1 cellular context compared by ENCODE assay signal in the genomic region with DNA sequence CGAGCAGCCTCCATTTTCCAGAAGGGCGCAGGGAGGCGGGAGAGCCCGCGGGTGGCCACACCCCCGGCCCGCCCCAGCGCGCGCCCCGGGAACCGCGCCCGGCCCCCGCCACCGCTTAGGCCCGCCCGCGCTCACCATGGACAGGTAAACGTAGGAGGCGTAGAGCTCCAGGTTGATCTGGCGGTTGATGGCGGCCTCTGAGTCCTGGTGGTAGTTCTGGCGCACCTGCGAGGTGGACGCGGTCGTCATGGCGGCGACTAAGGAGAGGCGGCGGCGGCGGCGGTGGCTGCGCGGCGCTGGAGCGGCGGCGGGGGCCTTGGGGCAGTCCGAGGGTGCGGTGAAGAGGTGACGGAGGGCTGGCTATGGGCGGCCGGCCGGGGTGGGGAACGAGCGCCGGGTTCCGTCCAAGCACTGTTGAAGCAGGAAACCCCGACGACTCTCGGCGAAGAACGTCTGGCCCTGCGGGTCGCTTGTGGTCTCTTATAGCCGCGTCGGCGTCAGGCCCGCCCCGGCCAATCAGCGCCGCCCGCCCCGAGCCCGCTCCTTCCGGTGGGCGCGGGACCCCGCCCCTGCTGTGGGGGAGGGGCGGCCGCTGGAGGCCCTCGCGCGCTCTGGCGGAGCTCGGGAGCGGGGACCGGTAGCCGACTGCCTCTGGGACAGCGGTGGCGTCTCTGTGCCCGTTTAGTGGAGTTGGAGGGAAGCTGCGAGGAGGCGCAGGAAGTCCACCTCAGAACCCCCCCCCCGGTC.
TF ChIP-seq lines count a peak whose summit lies in the region.

A gene (minus strand): TSS at position 458 of the 747 bp plus-strand sequence. CDS start 209 bp downstream, at position 249.

TF ChIP-seq in HepG2, 621 proteins besides CTCF, POLR2A, EP300 and RAD21 (continued from another document and continues in another):
- TF ChIP-seq, protein P1, sequence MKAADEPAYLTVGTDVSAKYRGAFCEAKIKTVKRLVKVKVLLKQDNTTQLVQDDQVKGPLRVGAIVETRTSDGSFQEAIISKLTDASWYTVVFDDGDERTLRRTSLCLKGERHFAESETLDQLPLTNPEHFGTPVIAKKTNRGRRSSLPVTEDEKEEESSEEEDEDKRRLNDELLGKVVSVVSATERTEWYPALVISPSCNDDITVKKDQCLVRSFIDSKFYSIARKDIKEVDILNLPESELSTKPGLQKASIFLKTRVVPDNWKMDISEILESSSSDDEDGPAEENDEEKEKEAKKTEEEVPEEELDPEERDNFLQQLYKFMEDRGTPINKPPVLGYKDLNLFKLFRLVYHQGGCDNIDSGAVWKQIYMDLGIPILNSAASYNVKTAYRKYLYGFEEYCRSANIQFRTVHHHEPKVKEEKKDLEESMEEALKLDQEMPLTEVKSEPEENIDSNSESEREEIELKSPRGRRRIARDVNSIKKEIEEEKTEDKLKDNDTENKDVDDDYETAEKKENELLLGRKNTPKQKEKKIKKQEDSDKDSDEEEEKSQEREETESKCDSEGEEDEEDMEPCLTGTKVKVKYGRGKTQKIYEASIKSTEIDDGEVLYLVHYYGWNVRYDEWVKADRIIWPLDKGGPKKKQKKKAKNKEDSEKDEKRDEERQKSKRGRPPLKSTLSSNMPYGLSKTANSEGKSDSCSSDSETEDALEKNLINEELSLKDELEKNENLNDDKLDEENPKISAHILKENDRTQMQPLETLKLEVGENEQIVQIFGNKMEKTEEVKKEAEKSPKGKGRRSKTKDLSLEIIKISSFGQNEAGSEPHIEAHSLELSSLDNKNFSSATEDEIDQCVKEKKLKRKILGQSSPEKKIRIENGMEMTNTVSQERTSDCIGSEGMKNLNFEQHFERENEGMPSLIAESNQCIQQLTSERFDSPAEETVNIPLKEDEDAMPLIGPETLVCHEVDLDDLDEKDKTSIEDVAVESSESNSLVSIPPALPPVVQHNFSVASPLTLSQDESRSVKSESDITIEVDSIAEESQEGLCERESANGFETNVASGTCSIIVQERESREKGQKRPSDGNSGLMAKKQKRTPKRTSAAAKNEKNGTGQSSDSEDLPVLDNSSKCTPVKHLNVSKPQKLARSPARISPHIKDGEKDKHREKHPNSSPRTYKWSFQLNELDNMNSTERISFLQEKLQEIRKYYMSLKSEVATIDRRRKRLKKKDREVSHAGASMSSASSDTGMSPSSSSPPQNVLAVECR (CRISPR knock-in tag; IDR thresholded peaks at IDR 0.05; ENCODE audit: borderline replicate concordance), result peak; percentile 74
- TF ChIP-seq NCOA2 (CRISPR knock-in tag; IDR thresholded peaks at IDR 0.05) (peak; percentile 46; the same call in 1 of the 2 replicates), ZNF17 (CRISPR knock-in tag; IDR thresholded peaks at IDR 0.05) (no peak), LCORL (IDR thresholded peaks at IDR 0.05) (no peak), LCORL (CRISPR knock-in tag; IDR thresholded peaks at IDR 0.05) (no peak), ZMYM2 (CRISPR knock-in tag; IDR thresholded peaks at IDR 0.05) (no peak), TP53 (CRISPR knock-in tag; conservative IDR thresholded peaks at IDR 0.05) (no peak), RAD51 (IDR thresholded peaks at IDR 0.05; ENCODE audit: borderline replicate concordance) (no peak), MTA1 (CRISPR knock-in tag; IDR thresholded peaks at IDR 0.05; ENCODE audit: borderline replicate concordance) (no peak), FLYWCH1 (CRISPR knock-in tag; IDR thresholded peaks at IDR 0.05) (no peak), ATF1 (CRISPR knock-in tag; IDR thresholded peaks at IDR 0.05) (no peak), ZBTB21 (CRISPR knock-in tag; IDR thresholded peaks at IDR 0.05) (no peak), ZNF816 (CRISPR knock-in tag; IDR thresholded peaks at IDR 0.05; ENCODE audit: borderline replicate concordance) (peak; percentile 85; the same call in 1 of the 2 replicates), ZNF331 (CRISPR knock-in tag; IDR thresholded peaks at IDR 0.05) (peak; percentile 60), KLF9 (CRISPR knock-in tag; IDR thresholded peaks at IDR 0.05; ENCODE audit: low read depth) (no peak), SRF (IDR thresholded peaks at IDR 0.05; ENCODE audit: low read depth, low read length) (no peak), NR2F1 (CRISPR knock-in tag; IDR thresholded peaks at IDR 0.05) (no peak), STAG1 (CRISPR knock-in tag; IDR thresholded peaks at IDR 0.05) (no peak; the same call in 1 of the 2 replicates), TMF1 (CRISPR knock-in tag; IDR thresholded peaks at IDR 0.05; ENCODE audit: low read depth) (no peak; the same call in 1 of the 2 replicates), ZNF709 (CRISPR knock-in tag; IDR thresholded peaks at IDR 0.05) (peak; percentile 88), CBX5 (CRISPR knock-in tag; IDR thresholded peaks at IDR 0.05; ENCODE audit: borderline replicate concordance) (no peak; the same call in 1 of the 2 replicates), KDM6A (CRISPR knock-in tag; IDR thresholded peaks at IDR 0.05; ENCODE audit: low read depth) (no peak), ZNF616 (CRISPR knock-in tag; IDR thresholded peaks at IDR 0.05; ENCODE audit: low read depth) (no peak), ZNF841 (CRISPR knock-in tag; IDR thresholded peaks at IDR 0.05; ENCODE audit: borderline replicate concordance) (peak; percentile 79; the same call in 1 of the 2 replicates), ISL2 (CRISPR knock-in tag; IDR thresholded peaks at IDR 0.05) (peak; percentile 53; the same call in 1 of the 2 replicates), PHF21A (CRISPR knock-in tag; IDR thresholded peaks at IDR 0.05) (no peak; the same call in 1 of the 2 replicates), RARA (CRISPR knock-in tag; IDR thresholded peaks at IDR 0.05) (peak; percentile 45; the same call in 1 of the 2 replicates), ZNF160 (CRISPR knock-in tag; IDR thresholded peaks at IDR 0.05) (peak; percentile 73), SCMH1 (CRISPR knock-in tag; IDR thresholded peaks at IDR 0.05; ENCODE audit: borderline replicate concordance) (no peak), HNRNPLL (IDR thresholded peaks at IDR 0.05; ENCODE audit: low read depth, low read length, poor library complexity, severe bottlenecking) (peak; percentile 55), ZC3H4 (CRISPR knock-in tag; IDR thresholded peaks at IDR 0.05; ENCODE audit: borderline replicate concordance) (peak; percentile 87; the same call in 1 of the 2 replicates)
- TF ChIP-seq, protein P2, sequence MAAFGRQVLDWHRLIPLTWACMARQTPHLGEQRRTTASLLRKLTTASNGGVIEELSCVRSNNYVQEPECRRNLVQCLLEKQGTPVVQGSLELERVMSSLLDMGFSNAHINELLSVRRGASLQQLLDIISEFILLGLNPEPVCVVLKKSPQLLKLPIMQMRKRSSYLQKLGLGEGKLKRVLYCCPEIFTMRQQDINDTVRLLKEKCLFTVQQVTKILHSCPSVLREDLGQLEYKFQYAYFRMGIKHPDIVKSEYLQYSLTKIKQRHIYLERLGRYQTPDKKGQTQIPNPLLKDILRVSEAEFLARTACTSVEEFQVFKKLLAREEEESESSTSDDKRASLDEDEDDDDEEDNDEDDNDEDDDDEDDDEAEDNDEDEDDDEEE (CRISPR knock-in tag; IDR thresholded peaks at IDR 0.05), result 0 out of 2 replicates have a peak, but pooled peaks have one; percentile 61
- TF ChIP-seq, protein P3, sequence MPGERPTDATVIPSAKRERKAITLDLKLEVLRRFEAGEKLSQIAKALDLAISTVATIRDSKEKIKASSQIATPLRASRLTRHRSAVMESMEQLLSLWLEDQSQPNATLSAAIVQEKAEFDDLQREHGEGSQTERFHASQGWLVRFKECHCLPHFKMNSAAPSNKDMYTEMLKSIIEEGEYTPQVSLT (CRISPR knock-in tag; IDR thresholded peaks at IDR 0.05; ENCODE audit: borderline replicate concordance, low read depth), result no peak; the same call in 1 of the 2 replicates
- TF ChIP-seq, protein P4, sequence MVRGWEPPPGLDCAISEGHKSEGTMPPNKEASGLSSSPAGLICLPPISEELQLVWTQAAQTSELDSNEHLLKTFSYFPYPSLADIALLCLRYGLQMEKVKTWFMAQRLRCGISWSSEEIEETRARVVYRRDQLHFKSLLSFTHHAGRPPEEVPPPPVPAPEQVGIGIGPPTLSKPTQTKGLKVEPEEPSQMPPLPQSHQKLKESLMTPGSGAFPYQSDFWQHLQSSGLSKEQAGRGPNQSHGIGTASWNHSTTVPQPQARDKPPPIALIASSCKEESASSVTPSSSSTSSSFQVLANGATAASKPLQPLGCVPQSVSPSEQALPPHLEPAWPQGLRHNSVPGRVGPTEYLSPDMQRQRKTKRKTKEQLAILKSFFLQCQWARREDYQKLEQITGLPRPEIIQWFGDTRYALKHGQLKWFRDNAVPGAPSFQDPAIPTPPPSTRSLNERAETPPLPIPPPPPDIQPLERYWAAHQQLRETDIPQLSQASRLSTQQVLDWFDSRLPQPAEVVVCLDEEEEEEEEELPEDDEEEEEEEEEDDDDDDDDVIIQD (CRISPR knock-in tag; IDR thresholded peaks at IDR 0.05; ENCODE audit: low read depth), result peak; percentile 9; the same call in 1 of the 2 replicates
- TF ChIP-seq, protein P5, sequence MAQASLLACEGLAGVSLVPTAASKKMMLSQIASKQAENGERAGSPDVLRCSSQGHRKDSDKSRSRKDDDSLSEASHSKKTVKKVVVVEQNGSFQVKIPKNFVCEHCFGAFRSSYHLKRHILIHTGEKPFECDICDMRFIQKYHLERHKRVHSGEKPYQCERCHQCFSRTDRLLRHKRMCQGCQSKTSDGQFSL (CRISPR knock-in tag; IDR thresholded peaks at IDR 0.05), result peak; percentile 61; the same call in 1 of the 2 replicates
- TF ChIP-seq, protein P6, sequence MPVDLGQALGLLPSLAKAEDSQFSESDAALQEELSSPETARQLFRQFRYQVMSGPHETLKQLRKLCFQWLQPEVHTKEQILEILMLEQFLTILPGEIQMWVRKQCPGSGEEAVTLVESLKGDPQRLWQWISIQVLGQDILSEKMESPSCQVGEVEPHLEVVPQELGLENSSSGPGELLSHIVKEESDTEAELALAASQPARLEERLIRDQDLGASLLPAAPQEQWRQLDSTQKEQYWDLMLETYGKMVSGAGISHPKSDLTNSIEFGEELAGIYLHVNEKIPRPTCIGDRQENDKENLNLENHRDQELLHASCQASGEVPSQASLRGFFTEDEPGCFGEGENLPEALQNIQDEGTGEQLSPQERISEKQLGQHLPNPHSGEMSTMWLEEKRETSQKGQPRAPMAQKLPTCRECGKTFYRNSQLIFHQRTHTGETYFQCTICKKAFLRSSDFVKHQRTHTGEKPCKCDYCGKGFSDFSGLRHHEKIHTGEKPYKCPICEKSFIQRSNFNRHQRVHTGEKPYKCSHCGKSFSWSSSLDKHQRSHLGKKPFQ (CRISPR knock-in tag; IDR thresholded peaks at IDR 0.05; ENCODE audit: insufficient replicate concordance), result no peak
- TF ChIP-seq, protein P7, sequence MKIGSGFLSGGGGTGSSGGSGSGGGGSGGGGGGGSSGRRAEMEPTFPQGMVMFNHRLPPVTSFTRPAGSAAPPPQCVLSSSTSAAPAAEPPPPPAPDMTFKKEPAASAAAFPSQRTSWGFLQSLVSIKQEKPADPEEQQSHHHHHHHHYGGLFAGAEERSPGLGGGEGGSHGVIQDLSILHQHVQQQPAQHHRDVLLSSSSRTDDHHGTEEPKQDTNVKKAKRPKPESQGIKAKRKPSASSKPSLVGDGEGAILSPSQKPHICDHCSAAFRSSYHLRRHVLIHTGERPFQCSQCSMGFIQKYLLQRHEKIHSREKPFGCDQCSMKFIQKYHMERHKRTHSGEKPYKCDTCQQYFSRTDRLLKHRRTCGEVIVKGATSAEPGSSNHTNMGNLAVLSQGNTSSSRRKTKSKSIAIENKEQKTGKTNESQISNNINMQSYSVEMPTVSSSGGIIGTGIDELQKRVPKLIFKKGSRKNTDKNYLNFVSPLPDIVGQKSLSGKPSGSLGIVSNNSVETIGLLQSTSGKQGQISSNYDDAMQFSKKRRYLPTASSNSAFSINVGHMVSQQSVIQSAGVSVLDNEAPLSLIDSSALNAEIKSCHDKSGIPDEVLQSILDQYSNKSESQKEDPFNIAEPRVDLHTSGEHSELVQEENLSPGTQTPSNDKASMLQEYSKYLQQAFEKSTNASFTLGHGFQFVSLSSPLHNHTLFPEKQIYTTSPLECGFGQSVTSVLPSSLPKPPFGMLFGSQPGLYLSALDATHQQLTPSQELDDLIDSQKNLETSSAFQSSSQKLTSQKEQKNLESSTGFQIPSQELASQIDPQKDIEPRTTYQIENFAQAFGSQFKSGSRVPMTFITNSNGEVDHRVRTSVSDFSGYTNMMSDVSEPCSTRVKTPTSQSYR (CRISPR knock-in tag; IDR thresholded peaks at IDR 0.05; ENCODE audit: borderline replicate concordance), result peak; percentile 100
- TF ChIP-seq, protein P8, sequence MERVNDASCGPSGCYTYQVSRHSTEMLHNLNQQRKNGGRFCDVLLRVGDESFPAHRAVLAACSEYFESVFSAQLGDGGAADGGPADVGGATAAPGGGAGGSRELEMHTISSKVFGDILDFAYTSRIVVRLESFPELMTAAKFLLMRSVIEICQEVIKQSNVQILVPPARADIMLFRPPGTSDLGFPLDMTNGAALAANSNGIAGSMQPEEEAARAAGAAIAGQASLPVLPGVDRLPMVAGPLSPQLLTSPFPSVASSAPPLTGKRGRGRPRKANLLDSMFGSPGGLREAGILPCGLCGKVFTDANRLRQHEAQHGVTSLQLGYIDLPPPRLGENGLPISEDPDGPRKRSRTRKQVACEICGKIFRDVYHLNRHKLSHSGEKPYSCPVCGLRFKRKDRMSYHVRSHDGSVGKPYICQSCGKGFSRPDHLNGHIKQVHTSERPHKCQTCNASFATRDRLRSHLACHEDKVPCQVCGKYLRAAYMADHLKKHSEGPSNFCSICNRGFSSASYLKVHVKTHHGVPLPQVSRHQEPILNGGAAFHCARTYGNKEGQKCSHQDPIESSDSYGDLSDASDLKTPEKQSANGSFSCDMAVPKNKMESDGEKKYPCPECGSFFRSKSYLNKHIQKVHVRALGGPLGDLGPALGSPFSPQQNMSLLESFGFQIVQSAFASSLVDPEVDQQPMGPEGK (CRISPR knock-in tag; IDR thresholded peaks at IDR 0.05), result peak; percentile 63; the same call in 1 of the 2 replicates
- TF ChIP-seq, protein P9, sequence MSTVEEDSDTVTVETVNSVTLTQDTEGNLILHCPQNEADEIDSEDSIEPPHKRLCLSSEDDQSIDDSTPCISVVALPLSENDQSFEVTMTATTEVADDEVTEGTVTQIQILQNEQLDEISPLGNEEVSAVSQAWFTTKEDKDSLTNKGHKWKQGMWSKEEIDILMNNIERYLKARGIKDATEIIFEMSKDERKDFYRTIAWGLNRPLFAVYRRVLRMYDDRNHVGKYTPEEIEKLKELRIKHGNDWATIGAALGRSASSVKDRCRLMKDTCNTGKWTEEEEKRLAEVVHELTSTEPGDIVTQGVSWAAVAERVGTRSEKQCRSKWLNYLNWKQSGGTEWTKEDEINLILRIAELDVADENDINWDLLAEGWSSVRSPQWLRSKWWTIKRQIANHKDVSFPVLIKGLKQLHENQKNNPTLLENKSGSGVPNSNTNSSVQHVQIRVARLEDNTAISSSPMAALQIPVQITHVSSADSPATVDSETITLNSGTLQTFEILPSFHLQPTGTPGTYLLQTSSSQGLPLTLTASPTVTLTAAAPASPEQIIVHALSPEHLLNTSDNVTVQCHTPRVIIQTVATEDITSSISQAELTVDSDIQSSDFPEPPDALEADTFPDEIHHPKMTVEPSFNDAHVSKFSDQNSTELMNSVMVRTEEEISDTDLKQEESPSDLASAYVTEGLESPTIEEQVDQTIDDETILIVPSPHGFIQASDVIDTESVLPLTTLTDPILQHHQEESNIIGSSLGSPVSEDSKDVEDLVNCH (CRISPR knock-in tag; IDR thresholded peaks at IDR 0.05), result no peak
- TF ChIP-seq, protein P10, sequence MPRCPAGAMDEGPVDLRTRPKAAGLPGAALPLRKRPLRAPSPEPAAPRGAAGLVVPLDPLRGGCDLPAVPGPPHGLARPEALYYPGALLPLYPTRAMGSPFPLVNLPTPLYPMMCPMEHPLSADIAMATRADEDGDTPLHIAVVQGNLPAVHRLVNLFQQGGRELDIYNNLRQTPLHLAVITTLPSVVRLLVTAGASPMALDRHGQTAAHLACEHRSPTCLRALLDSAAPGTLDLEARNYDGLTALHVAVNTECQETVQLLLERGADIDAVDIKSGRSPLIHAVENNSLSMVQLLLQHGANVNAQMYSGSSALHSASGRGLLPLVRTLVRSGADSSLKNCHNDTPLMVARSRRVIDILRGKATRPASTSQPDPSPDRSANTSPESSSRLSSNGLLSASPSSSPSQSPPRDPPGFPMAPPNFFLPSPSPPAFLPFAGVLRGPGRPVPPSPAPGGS (CRISPR knock-in tag; IDR thresholded peaks at IDR 0.05), result peak; percentile 53; the same call in 1 of the 2 replicates
